In genomic region chr15:98728811-98729160, GRCh38 we compare ENCODE assay signal across 10 cellular contexts.
DNase-seq lines count a peak whose midpoint lies in the region; ATAC-seq and TF ChIP-seq lines count a peak whose summit lies in the region.
"Had no signal": no experiment of that assay in that cellular context is flagged by ENCODE, and none has a peak within 500 bp of the region (broad histone marks: within the 10 kb centered on the region; RNA-seq: fewer than 3 reads in every experiment).

No MANE protein-coding gene starts in this region.

- H2AFZ ChIP-seq in HCT116 (ENCODE audit: low read depth, low read length, poor library complexity, severe bottlenecking) (no peak overlapping the region), smooth muscle cell (ENCODE audit: low read depth) (no peak overlapping the region)

- TF ChIP-seq CTCF in HCT116 (IDR thresholded peaks at IDR 0.05 in 2 of 3, conservative IDR thresholded peaks at IDR 0.05 in 1 of 3; ENCODE audit: borderline replicate concordance in 1 of 3, insufficient read depth in 1 of 3, low read depth in 2 of 3, low read length in 2 of 3) (no peak), body of pancreas (IDR thresholded peaks at IDR 0.05) (no peak), smooth muscle cell (IDR thresholded peaks at IDR 0.05; ENCODE audit: borderline replicate concordance, insufficient read depth, poor library complexity, severe bottlenecking) (no peak)

- peaks cover 31% of the 10 kb centered on the region for H3F3A ChIP-seq in smooth muscle cell (ENCODE audit: low read depth)

- H3K4me1 ChIP-seq in HCT116 (ENCODE audit: control insufficient read depth in 1 of 2, insufficient read depth in 2 of 2, low read length in 2 of 2) = peaks cover 36 to 45% of the 10 kb centered on the region in 2 experiments
- peaks cover 72% of the 10 kb centered on the region for H3K4me1 ChIP-seq in body of pancreas
- peaks cover 49% of the 10 kb centered on the region for H3K4me1 ChIP-seq in smooth muscle cell (ENCODE audit: low read depth)

- CTCF ChIA-PET in HCT116 (lab: Charles Lee) = no interaction called here

- H3K4me2 ChIP-seq in HCT116 (ENCODE audit: low read length) (peak overlapping the region; percentile 91), smooth muscle cell (peak overlapping the region; percentile 62)

- H3K9me2 ChIP-seq in HCT116 (ENCODE audit: insufficient read depth) = no peaks in the 10 kb centered on the region

- DNase-seq in HCT116 (ENCODE audit: low read depth, low spot score) (no peak), body of pancreas (no peak), smooth muscle cell (lab: John Stamatoyannopoulos, UW; ENCODE audit: unreplicated experiment) (no peak), KBM-7 (no peak)
- DNase-seq: CD4-positive, alpha-beta T cell; NCI-H2081 treated with DMSO at 0.1 percent for 48 hours had no signal

- H4K20me1 ChIP-seq in HCT116 (ENCODE audit: insufficient read depth) (no peaks in the 10 kb centered on the region), smooth muscle cell (ENCODE audit: low read depth) (peaks cover 23% of the 10 kb centered on the region)

- H3K79me2 ChIP-seq in HCT116 (ENCODE audit: insufficient read depth, low read length) = no peaks in the 10 kb centered on the region
- H3K79me2 ChIP-seq in smooth muscle cell (ENCODE audit: low read depth) = peaks cover 80% of the 10 kb centered on the region

- H3K27me3 ChIP-seq in HCT116 (ENCODE audit: insufficient read depth, low read length) (no peaks in the 10 kb centered on the region), body of pancreas (no peaks in the 10 kb centered on the region), layer of hippocampus (ENCODE audit: control insufficient read depth, insufficient read depth, low read length) (no peaks in the 10 kb centered on the region), smooth muscle cell (ENCODE audit: low read depth) (no peaks in the 10 kb centered on the region)

- in situ Hi-C loops in KBM-7 (cut with MboI; ENCODE audit: low pct_unique_long_range_greater_than_20kb, low sequenced_read_pairs) = no loop called here

- H3K9ac ChIP-seq in HCT116 (ENCODE audit: low read length) (peak overlapping the region; percentile 74; the same call in 1 of the 2 replicates), smooth muscle cell (ENCODE audit: low read depth) (peak overlapping the region; percentile 77)

- H3K36me3 ChIP-seq in HCT116 (ENCODE audit: control insufficient read depth in 1 of 2, insufficient read depth in 2 of 2, low read length in 2 of 2) (no peaks in the 10 kb centered on the region), body of pancreas (replicated peaks in 1 of 2; ENCODE audit: insufficient read depth in 1 of 2, low read depth in 2 of 2) (no peaks in the 10 kb centered on the region), smooth muscle cell (ENCODE audit: low read depth) (no peaks in the 10 kb centered on the region)

- TF ChIP-seq RAD21 in HCT116 (IDR thresholded peaks at IDR 0.05; ENCODE audit: low read depth) = no peak

- POLR2A ChIA-PET in HCT116 (lab: Charles Lee) = no interaction called here

- no peaks in the 10 kb centered on the region for H3K9me3 ChIP-seq in HCT116 (ENCODE audit: control insufficient read depth in 1 of 2, insufficient read depth in 1 of 2, low read depth in 1 of 2, low read length in 2 of 2)
- H3K9me3 ChIP-seq in body of pancreas = no peaks in the 10 kb centered on the region
- H3K9me3 ChIP-seq in smooth muscle cell (replicated peaks; ENCODE audit: low read depth) = no peaks in the 10 kb centered on the region

- RAD21 ChIA-PET in HCT116 (lab: Charles Lee; ENCODE audit: low non-redundant PET in 1 of 2, low total read pairs in 2 of 2, uncharacterized antibody in 2 of 2, unreplicated experiment in 2 of 2) = no interaction called here

- BruUV-seq in HCT116 (replicated peaks; lab: Mats Ljungman, UMichigan) = no TSS peak

- H3K4me3 ChIP-seq in HCT116 (replicated peaks in 1 of 2; ENCODE audit: low read depth in 1 of 2, low read length in 2 of 2) = no peak overlapping the region
- no peak overlapping the region for H3K4me3 ChIP-seq in body of pancreas
- no peak overlapping the region for H3K4me3 ChIP-seq in smooth muscle cell

- H3K27ac ChIP-seq in HCT116 (ENCODE audit: low read depth, low read length) (peak overlapping the region; percentile 98), body of pancreas (peak overlapping the region; percentile 86 to 88 (median 86)), layer of hippocampus (ENCODE audit: low read depth, low read length) (peak overlapping the region; percentile 54), smooth muscle cell (ENCODE audit: low read depth) (peak overlapping the region; percentile 98)

- no peak for TF ChIP-seq POLR2A in HCT116 (IDR thresholded peaks at IDR 0.05; ENCODE audit: borderline replicate concordance, extremely low read depth, insufficient read depth, insufficient read length)
- no peak for TF ChIP-seq POLR2A in body of pancreas (IDR thresholded peaks at IDR 0.05)

- intact Hi-C loops in HCT116 (cut with micrococcal nuclease) = loop anchor here (5.0 kb wide), 1 partner anchor 81 kb away; the partner anchor contains the start of gene IGF1R
- intact Hi-C loops in body of pancreas (cut with DNase I) = no loop called here

- WGBS in body of pancreas, 2 donors = 14% methylated on average over 2 of the region's 2 CpGs
- WGBS in smooth muscle cell (ENCODE audit: low lambda C conversion rate) = 37% methylated on average over 2 of the region's 2 CpGs

- ATAC-seq in HCT116 = no peak
- no peak for ATAC-seq in body of pancreas
- ATAC-seq in GM21529 (IDR thresholded peaks at IDR 0.05; ENCODE audit: unreplicated experiment) = no peak
- ATAC-seq in HG03432 (IDR thresholded peaks at IDR 0.05; ENCODE audit: unreplicated experiment) = no peak
- no peak for ATAC-seq in HG02981 (IDR thresholded peaks at IDR 0.05; ENCODE audit: unreplicated experiment)

TF ChIP-seq in HCT116, 20 proteins besides CTCF, POLR2A, EP300 and RAD21:
- TF ChIP-seq ZNF274 (IDR thresholded peaks at IDR 0.05; ENCODE audit: low read depth, low read length) = no peak
TF ChIP-seq in HCT116: peak in this region for 0.
